ENCODE assay signal across 14 cellular contexts in the genomic region with DNA sequence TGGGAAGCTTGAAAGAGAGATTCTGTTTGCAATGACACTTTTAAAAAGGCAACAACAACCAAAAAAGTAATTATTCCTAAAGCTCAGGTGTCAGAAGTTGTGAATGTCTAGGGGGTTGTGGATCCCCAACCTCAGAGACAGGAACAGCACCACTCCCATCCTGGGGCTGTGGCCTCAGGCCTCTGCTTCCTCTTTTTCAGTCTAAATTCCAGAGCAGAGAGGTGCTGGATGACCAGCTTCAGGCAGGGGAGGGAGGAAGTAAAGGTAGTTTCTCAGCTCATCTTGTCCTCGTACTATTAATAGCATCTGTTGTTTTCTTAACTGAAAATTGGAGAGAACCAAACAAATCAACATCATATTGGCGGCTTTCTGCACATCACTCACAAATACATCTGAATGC. TPM values are rescaled to one million over a fixed set of nuclear protein-coding genes. Genes with fewer than 3 reads are reported as not detected.
A peak's percentile ranks its signal among the peaks of the same experiment; 100 is the strongest.
DNase-seq lines count a peak whose midpoint lies in the region; ATAC-seq, FAIRE-seq and TF ChIP-seq lines count a peak whose summit lies in the region.
"Had no signal": no experiment of that assay in that cellular context is flagged by ENCODE, and none has a peak within 500 bp of the region (broad histone marks: within the 10 kb centered on the region; RNA-seq: fewer than 3 reads in every experiment).

No MANE protein-coding gene starts in this region.

- H3K36me3 ChIP-seq in OCI-LY7 (ENCODE audit: insufficient read depth, low read length) (no peaks in the 10 kb centered on the region), endothelial cell of umbilical vein (ENCODE audit: control insufficient read depth in 2 of 2, extremely low read depth in 1 of 2, insufficient read depth in 2 of 2, low read length in 2 of 2) (no peaks in the 10 kb centered on the region), upper lobe of left lung (no peaks in the 10 kb centered on the region)
- H3K36me3 ChIP-seq: brain microvascular endothelial cell had no signal

- FAIRE-seq in endothelial cell of umbilical vein (lab: Jason Lieb, UNC), result peak; percentile 50

- intact Hi-C loops in OCI-LY7 (cut with micrococcal nuclease; ENCODE audit: unreplicated experiment), result no loop called here
- intact Hi-C loops in endothelial cell of umbilical vein (cut with micrococcal nuclease), result no loop called here
- intact Hi-C loops in activated T-helper 1 cell treated with anti-CD3 and anti-CD28 coated beads, Interleukin-12 subunit alpha, Interleukin-12 subunit beta, Interleukin-2, Interleukin-4 antibody, amounts not matched to agents 30 ng/mL and 10 ng/mL and 1 ng/mL, durations not matched to agents 14 hours and 24 hours and 36 hours (cut with micrococcal nuclease), result no loop called here

- H3K36me3 Mint-ChIP-seq in stimulated activated naive B cell treated with anti-CD40 and anti-IgM and Interleukin-4, amounts not matched to agents 10 μg/mL and 1 μg/mL and 100 μg/mL, for 72 hours, result no peaks in the 10 kb centered on the region
- peaks cover 11% of the 10 kb centered on the region for H3K36me3 Mint-ChIP-seq in activated T-helper 1 cell treated with anti-CD3 and anti-CD28 coated beads, Interleukin-12 subunit alpha, Interleukin-12 subunit beta, Interleukin-2, Interleukin-4 antibody, amounts not matched to agents 30 ng/mL and 10 ng/mL and 1 ng/mL, durations not matched to agents 14 hours and 24 hours and 36 hours (ENCODE audit: low read depth)

- no peaks in the 10 kb centered on the region for H3K9me3 Mint-ChIP-seq in stimulated activated naive B cell treated with anti-CD40 and anti-IgM and Interleukin-4, amounts not matched to agents 10 μg/mL and 1 μg/mL and 100 μg/mL, for 72 hours
- H3K9me3 Mint-ChIP-seq in activated T-helper 1 cell treated with anti-CD3 and anti-CD28 coated beads, Interleukin-12 subunit alpha, Interleukin-12 subunit beta, Interleukin-2, Interleukin-4 antibody, amounts not matched to agents 30 ng/mL and 10 ng/mL and 1 ng/mL, durations not matched to agents 14 hours and 24 hours and 36 hours, result no peaks in the 10 kb centered on the region

- peak overlapping the region; percentile 29 for H3K9ac ChIP-seq in endothelial cell of umbilical vein (replicated peaks; ENCODE audit: extremely low read depth, insufficient read depth, low read length)

- peaks cover 30% of the 10 kb centered on the region for H3K4me1 ChIP-seq in OCI-LY7 (ENCODE audit: insufficient read depth, low read length, poor library complexity, severe bottlenecking)
- H3K4me1 ChIP-seq in endothelial cell of umbilical vein (ENCODE audit: control insufficient read depth, extremely low read depth, insufficient read depth, low read length), result peaks cover 63% of the 10 kb centered on the region
- H3K4me1 ChIP-seq in upper lobe of left lung, result peaks cover 4 to 25% (median 9%) of the 10 kb centered on the region in 4 donors

- CTCF ChIA-PET in OCI-LY7 (lab: Charles Lee; ENCODE audit: unreplicated experiment), result no interaction called here
- CTCF ChIA-PET in endothelial cell of umbilical vein (lab: Charles Lee), result interaction anchor here (0.8 to 22.7 kb wide), 9 partner anchors 8 to 97 kb away, joined by 3 to 541 read pairs (median 6); a partner anchor contains a TSS

- H2AFZ ChIP-seq in OCI-LY7 (ENCODE audit: low read length), result no peak overlapping the region
- H2AFZ ChIP-seq in endothelial cell of umbilical vein (ENCODE audit: low read depth, low read length), result no peak overlapping the region

- BruUV-seq in OCI-LY7 (replicated peaks; lab: Mats Ljungman, UMichigan), result no TSS peak
- BruUV-seq in endothelial cell of umbilical vein (replicated peaks; lab: Mats Ljungman, UMichigan), result no TSS peak

- 22 to 27% methylated on average over 2 of the region's 2 CpGs for WGBS in upper lobe of left lung, 2 donors

- TF ChIP-seq POLR2A in endothelial cell of umbilical vein (IDR thresholded peaks at IDR 0.05; ENCODE audit: low read depth, low read length) (no peak), upper lobe of left lung (IDR thresholded peaks at IDR 0.05) (no peak)

- DNase-seq in SIG-M5 treated with dmso at 0.1 percent for 504 hours (lab: John Stamatoyannopoulos, UW; ENCODE audit: unreplicated experiment), result peak; percentile 39
- DNase-seq in SIG-M5 (lab: John Stamatoyannopoulos, UW), result no peak
- DNase-seq in OCI-LY7 (ENCODE audit: low spot score), result peak; percentile 3
- DNase-seq in endothelial cell of umbilical vein (ENCODE audit: low read depth, low spot score), result no peak
- no peak for DNase-seq in stimulated activated naive B cell treated with anti-CD40 and anti-IgM and Interleukin-4, amounts not matched to agents 10 μg/mL and 1 μg/mL and 100 μg/mL, for 72 hours
- no peak for DNase-seq in hippocampal formation (lab: John Stamatoyannopoulos, UW)
- no peak for DNase-seq in activated T-helper 1 cell treated with anti-CD3 and anti-CD28 coated beads, Interleukin-12 subunit alpha, Interleukin-12 subunit beta, Interleukin-2, Interleukin-4 antibody, amounts not matched to agents 30 ng/mL and 10 ng/mL and 1 ng/mL, durations not matched to agents 14 hours and 24 hours and 36 hours (ENCODE audit: low spot score)
- no peak for DNase-seq in upper lobe of left lung
- DNase-seq: brain microvascular endothelial cell, erythroblast, NCI-H2171, testis had no signal

- H3K27me3 Mint-ChIP-seq in stimulated activated naive B cell treated with anti-CD40 and anti-IgM and Interleukin-4, amounts not matched to agents 10 μg/mL and 1 μg/mL and 100 μg/mL, for 72 hours, result peaks cover 0 to 3% of the 10 kb centered on the region in 2 donors
- H3K27me3 Mint-ChIP-seq in activated T-helper 1 cell treated with anti-CD3 and anti-CD28 coated beads, Interleukin-12 subunit alpha, Interleukin-12 subunit beta, Interleukin-2, Interleukin-4 antibody, amounts not matched to agents 30 ng/mL and 10 ng/mL and 1 ng/mL, durations not matched to agents 14 hours and 24 hours and 36 hours (ENCODE audit: insufficient read depth), result no peaks in the 10 kb centered on the region

- no peak overlapping the region for H3K4me3 Mint-ChIP-seq in stimulated activated naive B cell treated with anti-CD40 and anti-IgM and Interleukin-4, amounts not matched to agents 10 μg/mL and 1 μg/mL and 100 μg/mL, for 72 hours
- H3K4me3 Mint-ChIP-seq in activated T-helper 1 cell treated with anti-CD3 and anti-CD28 coated beads, Interleukin-12 subunit alpha, Interleukin-12 subunit beta, Interleukin-2, Interleukin-4 antibody, amounts not matched to agents 30 ng/mL and 10 ng/mL and 1 ng/mL, durations not matched to agents 14 hours and 24 hours and 36 hours, result no peak overlapping the region

- no peaks in the 10 kb centered on the region for H3K9me1 ChIP-seq in endothelial cell of umbilical vein (replicated peaks; ENCODE audit: control insufficient read depth, extremely low read depth, insufficient read depth, low read length)

- no peaks in the 10 kb centered on the region for H3K27me3 ChIP-seq in endothelial cell of umbilical vein (ENCODE audit: control insufficient read depth in 2 of 2, insufficient read depth in 2 of 2, low read length in 2 of 2)
- H3K27me3 ChIP-seq in upper lobe of left lung, result no peaks in the 10 kb centered on the region
- H3K27me3 ChIP-seq: brain microvascular endothelial cell, SJSA1, testis had no signal

- peaks cover 39 to 88% of the 10 kb centered on the region in 2 donors for H3K4me1 Mint-ChIP-seq in stimulated activated naive B cell treated with anti-CD40 and anti-IgM and Interleukin-4, amounts not matched to agents 10 μg/mL and 1 μg/mL and 100 μg/mL, for 72 hours
- peaks cover 90% of the 10 kb centered on the region for H3K4me1 Mint-ChIP-seq in activated T-helper 1 cell treated with anti-CD3 and anti-CD28 coated beads, Interleukin-12 subunit alpha, Interleukin-12 subunit beta, Interleukin-2, Interleukin-4 antibody, amounts not matched to agents 30 ng/mL and 10 ng/mL and 1 ng/mL, durations not matched to agents 14 hours and 24 hours and 36 hours (ENCODE audit: low read depth)

- H3K79me2 ChIP-seq in OCI-LY7 (ENCODE audit: insufficient read depth, low read depth, low read length) (no peaks in the 10 kb centered on the region), endothelial cell of umbilical vein (ENCODE audit: control insufficient read depth, insufficient read depth, low read length) (peaks cover 51% of the 10 kb centered on the region)

- H3K27ac Mint-ChIP-seq in stimulated activated naive B cell treated with anti-CD40 and anti-IgM and Interleukin-4, amounts not matched to agents 10 μg/mL and 1 μg/mL and 100 μg/mL, for 72 hours, result peak overlapping the region; percentile 21
- no peak overlapping the region for H3K27ac Mint-ChIP-seq in activated T-helper 1 cell treated with anti-CD3 and anti-CD28 coated beads, Interleukin-12 subunit alpha, Interleukin-12 subunit beta, Interleukin-2, Interleukin-4 antibody, amounts not matched to agents 30 ng/mL and 10 ng/mL and 1 ng/mL, durations not matched to agents 14 hours and 24 hours and 36 hours

- no peak for TF ChIP-seq CTCF in OCI-LY7 (conservative IDR thresholded peaks at IDR 0.05; ENCODE audit: low read length)
- no peak for TF ChIP-seq CTCF in endothelial cell of umbilical vein (IDR thresholded peaks at IDR 0.05; ENCODE audit: extremely low read depth in 1 of 2, insufficient read depth in 1 of 2, low read depth in 1 of 2, low read length in 2 of 2)
- TF ChIP-seq CTCF in upper lobe of left lung (IDR thresholded peaks at IDR 0.05), result no peak

- dilution Hi-C loops in endothelial cell of umbilical vein (cut with MboI; ENCODE audit: extremely low pct_ligation_motif_present, low sequenced_read_pairs), result loop anchor here (25.0 kb wide), 1 partner anchor 96 kb away; no protein-coding TSS in a partner anchor

- no peak for ATAC-seq in stimulated activated naive B cell treated with anti-CD40 and anti-IgM and Interleukin-4, amounts not matched to agents 10 μg/mL and 1 μg/mL and 100 μg/mL, for 72 hours (replicated peaks)
- no peak for ATAC-seq in upper lobe of left lung (ENCODE audit: low FRiP score in 2 of 2)

- no peak overlapping the region for H3K27ac ChIP-seq in OCI-LY7 (ENCODE audit: low read depth, low read length, poor library complexity, severe bottlenecking)
- peak overlapping the region; percentile 100 for H3K27ac ChIP-seq in endothelial cell of umbilical vein (ENCODE audit: insufficient read depth, low read depth, low read length)
- peak overlapping the region in 1 of 4 donors; percentile 25 for H3K27ac ChIP-seq in upper lobe of left lung
- H3K27ac ChIP-seq: 22Rv1 had no signal

- POLR2A ChIA-PET in OCI-LY7 (lab: Charles Lee), result interaction anchor here (0.6 to 0.9 kb wide), 2 partner anchors 32 to 76 kb away, joined by 3 read pairs; no protein-coding TSS in a partner anchor
- POLR2A ChIA-PET in endothelial cell of umbilical vein (lab: Charles Lee), result interaction anchor here (1.9 kb wide), 1 partner anchor 9 kb away, joined by 7 read pairs; a partner anchor contains a TSS

- no peak for TF ChIP-seq EP300 in upper lobe of left lung (IDR thresholded peaks at IDR 0.05)

- H3K9me2 ChIP-seq in OCI-LY7 (ENCODE audit: insufficient read depth, low read length), result no peaks in the 10 kb centered on the region

- H3K4me2 ChIP-seq in OCI-LY7 (ENCODE audit: low read length) (no peak overlapping the region), endothelial cell of umbilical vein (ENCODE audit: insufficient read depth, low read length) (peak overlapping the region; percentile 76)

- no peaks in the 10 kb centered on the region for H4K20me1 ChIP-seq in OCI-LY7 (ENCODE audit: insufficient read depth, low read length)
- no peaks in the 10 kb centered on the region for H4K20me1 ChIP-seq in endothelial cell of umbilical vein (replicated peaks; ENCODE audit: control insufficient read depth, extremely low read depth, insufficient read depth, low read length)

- H3K9me3 ChIP-seq in OCI-LY7 (ENCODE audit: low read length), result no peaks in the 10 kb centered on the region
- H3K9me3 ChIP-seq in endothelial cell of umbilical vein (replicated peaks; ENCODE audit: control insufficient read depth, insufficient read depth, low read length), result no peaks in the 10 kb centered on the region
- H3K9me3 ChIP-seq in upper lobe of left lung, result no peaks in the 10 kb centered on the region
- H3K9me3 ChIP-seq: SJSA1, testis had no signal

- H3K4me3 ChIP-seq in OCI-LY7 (ENCODE audit: low read depth, low read length, poor library complexity, severe bottlenecking), result no peak overlapping the region
- H3K4me3 ChIP-seq in endothelial cell of umbilical vein (replicated peaks in 1 of 3; ENCODE audit: insufficient read depth in 1 of 3, low read depth in 1 of 3, low read length in 3 of 3), result no peak overlapping the region
- no peak overlapping the region for H3K4me3 ChIP-seq in upper lobe of left lung
- H3K4me3 ChIP-seq: SJSA1, testis had no signal

RNA-seq across cellular contexts. Expression of a gene that starts 8.3 kb away (rescaled TPM):
- total RNA-seq in OCI-LY7 (2014; rRNA removed; shearing (Covaris generic)), result not detected in 2 replicates
- not detected in 2 replicates for total RNA-seq in OCI-LY7 (2022)
- total RNA-seq in endothelial cell of umbilical vein, result 48.2 and 115 TPM in 2 replicates
- 59.3 and 110 TPM in 2 replicates for polyA plus RNA-seq in endothelial cell of umbilical vein
- polyA plus RNA-seq in endothelial cell of umbilical vein (2011; cell fraction: cytosol; rRNA removed), result 59.9 and 64.0 TPM in 2 replicates
- polyA plus RNA-seq in endothelial cell of umbilical vein (2011; cell fraction: nucleus; rRNA removed), result 35.1 and 40.4 TPM in 2 replicates
- 47.0 and 83.3 TPM in 2 replicates for polyA plus RNA-seq in endothelial cell of umbilical vein (2012)
- polyA minus RNA-seq in endothelial cell of umbilical vein, result 78.0 and 90.7 TPM in 2 replicates
- polyA minus RNA-seq in endothelial cell of umbilical vein (2011; cell fraction: cytosol; rRNA and poly(A)+ RNA removed), result 4.2 TPM
- 41.8 and 43.6 TPM in 2 replicates for polyA minus RNA-seq in endothelial cell of umbilical vein (2011; cell fraction: nucleus; rRNA and poly(A)+ RNA removed)
- total RNA-seq in activated T-helper 1 cell treated with anti-CD3 and anti-CD28 coated beads, Interleukin-12 subunit alpha, Interleukin-12 subunit beta, Interleukin-2, Interleukin-4 antibody, amounts not matched to agents 30 ng/mL and 10 ng/mL and 1 ng/mL, durations not matched to agents 14 hours and 24 hours and 36 hours, result 12.5 and 15.2 TPM in 2 replicates
- total RNA-seq in upper lobe of left lung, result 10 to 100 TPM in 3 of 6 donors, 1 to 10 TPM in 3; 1.4 to 17.8 (median 9.6) TPM

Comparison
In these comparisons a context has a peak if more than half of its experiments do, and no peak if none do; other contexts are left out.
1. DNase-seq: peak in SIG-M5 treated with dmso at 0.1 percent for 504 hours (single experiment) and OCI-LY7 (single experiment); none in SIG-M5 (single experiment), endothelial cell of umbilical vein (single experiment), stimulated activated naive B cell treated with anti-CD40 and anti-IgM and Interleukin-4, amounts not matched to agents 10 μg/mL and 1 μg/mL and 100 μg/mL, for 72 hours (single experiment), hippocampal formation (0 of 2), activated T-helper 1 cell treated with anti-CD3 and anti-CD28 coated beads, Interleukin-12 subunit alpha, Interleukin-12 subunit beta, Interleukin-2, Interleukin-4 antibody, amounts not matched to agents 30 ng/mL and 10 ng/mL and 1 ng/mL, durations not matched to agents 14 hours and 24 hours and 36 hours (single experiment) and upper lobe of left lung (0 of 2).